In the genomic region with DNA sequence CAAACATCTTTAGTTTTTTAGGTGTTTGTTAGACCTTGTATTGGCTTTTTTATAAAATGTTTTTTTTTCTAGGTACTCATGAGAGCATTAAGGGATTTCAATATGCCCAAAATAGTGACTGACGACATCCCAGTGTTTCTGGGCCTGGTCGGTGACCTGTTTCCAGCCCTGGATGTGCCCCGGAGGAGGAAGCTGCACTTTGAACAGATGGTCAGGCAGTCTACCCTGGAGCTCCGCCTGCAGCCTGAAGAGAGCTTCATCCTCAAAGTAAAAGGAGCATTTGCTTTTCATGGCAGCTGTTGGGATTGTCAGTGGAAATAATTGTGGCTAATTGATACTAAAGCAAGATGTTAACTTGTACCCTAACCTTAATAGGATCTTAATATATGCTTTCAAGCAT, we compare ENCODE assay signal across 16 cellular contexts.
A peak's percentile ranks its signal among the peaks of the same experiment; 100 is the strongest.
DNase-seq lines count a peak whose midpoint lies in the region; TF ChIP-seq lines count a peak whose summit lies in the region.
"Had no signal": no experiment of that assay in that cellular context is flagged by ENCODE, and none has a peak within 500 bp of the region (broad histone marks: within the 10 kb centered on the region; RNA-seq: fewer than 3 reads in every experiment).

No MANE protein-coding gene starts in this region.

- no peaks in the 10 kb centered on the region for H3K36me3 Mint-ChIP-seq in neural progenitor cell

- H3K27me3 Mint-ChIP-seq in neural progenitor cell (ENCODE audit: insufficient read depth, low read depth), result peaks cover 7% of the 10 kb centered on the region

- no peak overlapping the region for H3K4me2 ChIP-seq in neural progenitor cell
- H3K4me2 ChIP-seq: PC-9 had no signal

- no peak overlapping the region for H3K27ac ChIP-seq in neural progenitor cell
- H3K27ac ChIP-seq: PC-9 had no signal

- DNase-seq in G401 (ENCODE audit: low spot score), result peak; percentile 82
- DNase-seq in NCI-H69 (lab: John Stamatoyannopoulos, UW), result peak; percentile 88
- DNase-seq in cerebellum (ENCODE audit: low spot score), result peak; percentile 72
- peak; percentile 27 for DNase-seq in neural progenitor cell (ENCODE audit: low spot score)
- DNase-seq in NOMO-1 treated with DMSO at 0.1 percent for 48 hours (lab: John Stamatoyannopoulos, UW; ENCODE audit: unreplicated experiment), result no peak
- no peak for DNase-seq in AG08396 (ENCODE audit: low spot score)
- DNase-seq in NCI-H345 treated with DMSO at 0.1 percent for 48 hours (lab: John Stamatoyannopoulos, UW; ENCODE audit: unreplicated experiment), result no peak
- DNase-seq: ACHN, COR-L47, GOT3, KG1, NCI-H1436, NCI-H2029, NCI-H345, NCI-H748 treated with DMSO at 0.1 percent for 48 hours, PC-9 had no signal

- no peaks in the 10 kb centered on the region for H3K27me3 ChIP-seq in neural progenitor cell

- H3K79me2 ChIP-seq in neural progenitor cell (ENCODE audit: low read depth), result no peaks in the 10 kb centered on the region

- H3K36me3 ChIP-seq in neural progenitor cell, result no peaks in the 10 kb centered on the region

- no peak overlapping the region for H3K4me3 Mint-ChIP-seq in neural progenitor cell

- H3K4me1 Mint-ChIP-seq in neural progenitor cell, result no peaks in the 10 kb centered on the region

- peaks cover 6% of the 10 kb centered on the region for H3K4me1 ChIP-seq in neural progenitor cell

- H3K9me3 Mint-ChIP-seq in neural progenitor cell, result no peaks in the 10 kb centered on the region

- in situ Hi-C loops in G401 (cut with HindIII; ENCODE audit: low sequenced_read_pairs), result no loop called here

- no peak overlapping the region for H3K27ac Mint-ChIP-seq in neural progenitor cell

- H3K4me3 ChIP-seq in neural progenitor cell, result no peak overlapping the region
- H3K4me3 ChIP-seq: PC-9 had no signal

- H4K20me1 ChIP-seq in neural progenitor cell (ENCODE audit: low read depth), result no peaks in the 10 kb centered on the region

- no peak for TF ChIP-seq CTCF in neural progenitor cell (IDR thresholded peaks at IDR 0.05)

- no peaks in the 10 kb centered on the region for H3K9me3 ChIP-seq in neural progenitor cell (ENCODE audit: low read depth)

- H2AFZ ChIP-seq in neural progenitor cell (replicated peaks), result peak overlapping the region; percentile 18
- H2AFZ ChIP-seq: PC-9 had no signal

- no peak overlapping the region for H3K9ac ChIP-seq in neural progenitor cell

- H3F3A ChIP-seq in neural progenitor cell (ENCODE audit: low read depth), result no peaks in the 10 kb centered on the region

Comparison
In these comparisons a context has a peak if more than half of its experiments do, and no peak if none do; other contexts are left out.
1. DNase-seq: peak in G401 (single experiment), NCI-H69 (single experiment), cerebellum (single experiment) and neural progenitor cell (single experiment); none in NOMO-1 treated with DMSO at 0.1 percent for 48 hours (single experiment), AG08396 (single experiment) and NCI-H345 treated with DMSO at 0.1 percent for 48 hours (single experiment).